In the genomic region with DNA sequence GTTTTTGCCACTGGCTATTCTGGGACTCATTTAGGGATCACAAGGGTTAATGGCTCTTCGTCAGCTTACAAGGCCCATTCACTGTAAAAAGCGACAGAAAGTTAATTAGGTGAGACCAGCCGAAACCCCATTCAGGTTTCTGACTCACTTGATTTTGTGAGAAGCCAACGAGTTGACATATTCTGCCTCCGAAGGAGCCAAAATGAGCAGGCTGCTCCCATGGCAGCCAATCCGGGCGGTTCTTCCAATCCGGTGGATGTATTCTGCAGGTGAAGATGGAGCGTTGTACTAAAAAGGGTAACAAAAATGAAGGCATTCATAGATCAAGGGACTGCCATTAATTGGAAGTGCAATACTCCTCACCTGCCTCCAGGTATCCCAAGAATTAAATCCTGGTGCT, we compare ENCODE assay signal across 1 cellular context.
TF ChIP-seq lines count a peak whose summit lies in the region.

No MANE protein-coding gene starts in this region.

TF ChIP-seq in H1, 55 proteins besides CTCF, POLR2A, EP300 and RAD21:
- no peak for TF ChIP-seq CBX8 (IDR thresholded peaks at IDR 0.05; ENCODE audit: borderline replicate concordance, low read depth, low read length)
- TF ChIP-seq, protein P1, sequence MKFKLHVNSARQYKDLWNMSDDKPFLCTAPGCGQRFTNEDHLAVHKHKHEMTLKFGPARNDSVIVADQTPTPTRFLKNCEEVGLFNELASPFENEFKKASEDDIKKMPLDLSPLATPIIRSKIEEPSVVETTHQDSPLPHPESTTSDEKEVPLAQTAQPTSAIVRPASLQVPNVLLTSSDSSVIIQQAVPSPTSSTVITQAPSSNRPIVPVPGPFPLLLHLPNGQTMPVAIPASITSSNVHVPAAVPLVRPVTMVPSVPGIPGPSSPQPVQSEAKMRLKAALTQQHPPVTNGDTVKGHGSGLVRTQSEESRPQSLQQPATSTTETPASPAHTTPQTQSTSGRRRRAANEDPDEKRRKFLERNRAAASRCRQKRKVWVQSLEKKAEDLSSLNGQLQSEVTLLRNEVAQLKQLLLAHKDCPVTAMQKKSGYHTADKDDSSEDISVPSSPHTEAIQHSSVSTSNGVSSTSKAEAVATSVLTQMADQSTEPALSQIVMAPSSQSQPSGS (IDR thresholded peaks at IDR 0.05; ENCODE audit: low read length), result no peak
- no peak for TF ChIP-seq GABPA (IDR thresholded peaks at IDR 0.05; ENCODE audit: borderline replicate concordance, insufficient read depth, low read length)
- TF ChIP-seq SIN3A (conservative IDR thresholded peaks at IDR 0.05 in 1 of 2, IDR thresholded peaks at IDR 0.05 in 1 of 2; ENCODE audit: low read depth in 1 of 2, low read length in 2 of 2), result no peak
- TF ChIP-seq, protein P2, sequence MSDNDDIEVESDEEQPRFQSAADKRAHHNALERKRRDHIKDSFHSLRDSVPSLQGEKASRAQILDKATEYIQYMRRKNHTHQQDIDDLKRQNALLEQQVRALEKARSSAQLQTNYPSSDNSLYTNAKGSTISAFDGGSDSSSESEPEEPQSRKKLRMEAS (IDR thresholded peaks at IDR 0.05), result no peak
- no peak for TF ChIP-seq SRF (IDR thresholded peaks at IDR 0.05; ENCODE audit: low read depth, low read length)
- TF ChIP-seq PHF8 (conservative IDR thresholded peaks at IDR 0.05; ENCODE audit: low read depth, low read length), result no peak
- TF ChIP-seq RXRA (IDR thresholded peaks at IDR 0.05; ENCODE audit: insufficient read depth, low read depth, low read length), result no peak
TF ChIP-seq in H1: peak in this region for 0.
